23 cellular contexts compared by ENCODE assay signal in the genomic region with DNA sequence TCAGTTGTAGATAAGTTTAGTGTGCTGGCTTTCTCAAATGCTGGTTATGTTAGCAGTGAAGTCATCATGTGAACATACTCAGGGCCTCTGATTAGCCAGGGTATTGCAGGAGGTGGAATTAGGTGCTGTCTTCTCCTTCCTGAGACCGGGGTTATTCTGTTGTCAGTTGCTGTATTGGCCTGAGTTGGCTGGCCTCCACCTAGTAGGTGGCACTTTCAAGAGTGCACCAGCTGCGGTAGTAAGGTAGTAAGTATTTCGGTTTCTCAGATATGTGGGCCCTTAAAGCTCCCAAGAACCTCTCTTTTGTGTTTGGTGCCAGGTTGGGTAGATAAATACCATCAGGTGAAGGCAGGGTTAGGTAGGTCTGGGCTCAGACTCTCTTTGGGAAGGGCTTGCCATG.
"Had no signal": no experiment of that assay in that cellular context is flagged by ENCODE, and none has a peak within 500 bp of the region (broad histone marks: within the 10 kb centered on the region; RNA-seq: fewer than 3 reads in every experiment).

No MANE protein-coding gene starts in this region.

- H3K27me3 Mint-ChIP-seq: dendritic cell treated with granulocyte-macrophage colony-stimulating factor and Interleukin-4, amounts not matched to agents 40 ng/mL and 50 ng/mL, for 4 days; effector memory CD8-positive, alpha-beta T cell had no signal

- H3K27ac Mint-ChIP-seq: dendritic cell treated with granulocyte-macrophage colony-stimulating factor and Interleukin-4, amounts not matched to agents 40 ng/mL and 50 ng/mL, for 4 days; effector memory CD8-positive, alpha-beta T cell; endodermal cell; mesothelial cell of epicardium had no signal

- H3K4me1 Mint-ChIP-seq: endodermal cell, mesothelial cell of epicardium had no signal

- H3K36me3 Mint-ChIP-seq: mesothelial cell of epicardium had no signal

- DNase-seq: colonic mucosa; cortex of kidney; effector CD8-positive, alpha-beta T cell; effector memory CD8-positive, alpha-beta T cell; endodermal cell; erythroblast; esophagus squamous epithelium; foreskin fibroblast; foreskin melanocyte; gastrocnemius medialis; glutamatergic neuron; head of caudate nucleus; heart right ventricle; hippocampal formation; left cardiac atrium; left lung; left ventricle myocardium superior; lower lobe of right lung; mesenchymal stem cell; mucosa of descending colon had no signal

- H3K4me3 Mint-ChIP-seq: dendritic cell treated with granulocyte-macrophage colony-stimulating factor and Interleukin-4, amounts not matched to agents 40 ng/mL and 50 ng/mL, for 4 days; effector memory CD8-positive, alpha-beta T cell; endodermal cell; mesothelial cell of epicardium had no signal

- H3K9me3 Mint-ChIP-seq: endodermal cell, mesothelial cell of epicardium had no signal

- ATAC-seq: effector memory CD8-positive, alpha-beta T cell; esophagus mucosa; gastrocnemius medialis; heart right ventricle; left cardiac atrium; left lung; left ventricle myocardium superior; mucosa of descending colon had no signal
